17 cellular contexts compared by ENCODE assay signal in the genomic region with DNA sequence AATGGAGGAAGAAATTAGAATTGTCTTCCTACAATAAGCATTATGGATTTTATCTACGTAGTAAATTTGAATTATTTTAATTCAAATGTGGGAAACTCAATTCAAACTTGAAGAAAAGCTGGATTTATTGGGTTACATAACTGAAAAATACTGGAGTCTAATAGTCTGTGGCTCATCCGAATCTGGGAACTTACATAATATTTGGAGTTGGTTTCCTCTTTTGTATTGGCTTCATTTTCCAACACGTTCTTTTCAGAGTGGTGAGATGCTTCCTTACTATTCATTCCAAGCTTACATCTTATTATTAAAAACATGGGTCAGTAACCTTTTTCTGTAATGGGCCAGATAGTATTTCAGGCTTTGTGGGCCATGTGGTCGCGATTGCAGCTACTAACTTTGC.
"Had no signal": no experiment of that assay in that cellular context is flagged by ENCODE, and none has a peak within 500 bp of the region (broad histone marks: within the 10 kb centered on the region; RNA-seq: fewer than 3 reads in every experiment).

No MANE protein-coding gene starts in this region.

- H3K9me3 ChIP-seq: body of pancreas, colonic mucosa, esophagus muscularis mucosa, tibial nerve had no signal

- H3K27ac ChIP-seq: body of pancreas, colonic mucosa, esophagus muscularis mucosa, tibial nerve had no signal

- H3K9me3 Mint-ChIP-seq: activated naive CD8-positive, alpha-beta T cell treated with anti-CD3 and anti-CD28 coated beads for 36 hours; activated T-helper 1 cell treated with anti-CD3 and anti-CD28 coated beads, Interleukin-12 subunit alpha, Interleukin-12 subunit beta, Interleukin-2, Interleukin-4 antibody, amounts not matched to agents 30 ng/mL and 10 ng/mL and 1 ng/mL, durations not matched to agents 14 hours and 24 hours and 36 hours; naive B cell had no signal

- H3K4me3 Mint-ChIP-seq: activated naive CD8-positive, alpha-beta T cell treated with anti-CD3 and anti-CD28 coated beads for 36 hours; activated T-helper 1 cell treated with anti-CD3 and anti-CD28 coated beads, Interleukin-12 subunit alpha, Interleukin-12 subunit beta, Interleukin-2, Interleukin-4 antibody, amounts not matched to agents 30 ng/mL and 10 ng/mL and 1 ng/mL, durations not matched to agents 14 hours and 24 hours and 36 hours; naive B cell had no signal

- H3K27ac Mint-ChIP-seq: activated T-helper 1 cell treated with anti-CD3 and anti-CD28 coated beads, Interleukin-12 subunit alpha, Interleukin-12 subunit beta, Interleukin-2, Interleukin-4 antibody, amounts not matched to agents 30 ng/mL and 10 ng/mL and 1 ng/mL, durations not matched to agents 14 hours and 24 hours and 36 hours had no signal

- H3K36me3 ChIP-seq: colonic mucosa had no signal

- H3K27me3 Mint-ChIP-seq: activated naive CD8-positive, alpha-beta T cell treated with anti-CD3 and anti-CD28 coated beads for 36 hours; naive B cell had no signal

- DNase-seq: activated CD4-positive, CD25-positive, alpha-beta regulatory T cell treated with anti-CD3 and anti-CD28 coated beads, Interleukin-2, amount 50 U/mL, for 72 hours; activated naive CD8-positive, alpha-beta T cell treated with anti-CD3 and anti-CD28 coated beads for 36 hours; amygdala; central memory CD4-positive, alpha-beta T cell; colonic mucosa; naive B cell; posterior cingulate gyrus; retina; stimulated activated CD4-positive, alpha-beta T cell treated with anti-CD3 and anti-CD28 coated beads, Interleukin-15, amount 100 ng/mL, for 24 hours; stimulated activated CD4-positive, alpha-beta T cell treated with anti-CD3 and anti-CD28 coated beads, Interleukin-4, amount 100 ng/mL, for 1 hour; stimulated activated naive CD4-positive, alpha-beta T cell; substantia nigra; T1000 had no signal

- H3K27me3 ChIP-seq: body of pancreas, colonic mucosa, esophagus muscularis mucosa, tibial nerve had no signal

- H3K4me3 ChIP-seq: body of pancreas, colonic mucosa, esophagus muscularis mucosa, tibial nerve had no signal

- H3K4me1 ChIP-seq: colonic mucosa had no signal
